ENCODE assay signal across 5 cellular contexts in the genomic region with DNA sequence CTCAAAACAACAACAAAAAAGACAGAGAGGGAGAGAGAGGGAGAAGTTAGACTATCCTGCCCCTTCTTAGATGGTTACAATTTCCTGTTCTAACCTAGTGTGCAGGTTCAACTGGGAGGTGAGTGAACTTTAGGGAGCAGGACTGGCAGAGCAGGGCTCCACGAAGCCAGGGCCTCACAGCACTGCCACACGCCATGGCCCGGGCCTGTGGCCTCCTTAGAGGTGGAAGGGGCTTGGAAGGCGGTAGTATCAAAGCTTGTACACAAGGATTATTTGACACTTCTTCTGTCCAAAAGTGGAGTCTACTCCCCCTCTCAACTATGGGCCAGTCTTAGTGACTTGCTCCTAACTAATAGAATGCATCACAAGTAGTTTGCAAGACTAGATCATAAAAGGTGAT.
"Had no signal": no experiment of that assay in that cellular context is flagged by ENCODE, and none has a peak within 500 bp of the region (broad histone marks: within the 10 kb centered on the region; RNA-seq: fewer than 3 reads in every experiment).

No MANE protein-coding gene starts in this region.

- H3K4me3 ChIP-seq: GM23338, K562 had no signal

- H3K4me3 Mint-ChIP-seq: GM23338, H9 had no signal

- H3K27ac Mint-ChIP-seq: GM23338, H9 had no signal

- DNase-seq: H9, HCEC 1CT, IMR-90 had no signal

- ATAC-seq: GM23338, K562 had no signal
